Comparison of ENCODE assay signal across 2 cellular contexts in genomic region chrX:31851761-31852160, GRCh38.
TF ChIP-seq lines count a peak whose summit lies in the region.

No MANE protein-coding gene starts in this region.

TF ChIP-seq in HEK293, 187 proteins besides CTCF, POLR2A, EP300 and RAD21:
- peak; percentile 83 for TF ChIP-seq ZNF623 (tag by site-specific recombination; IDR thresholded peaks at IDR 0.05)
- TF ChIP-seq ZNF214 (tag by site-specific recombination; IDR thresholded peaks at IDR 0.05; ENCODE audit: borderline replicate concordance) = no peak

TF ChIP-seq in K562, 482 proteins besides CTCF, POLR2A, EP300 and RAD21:
- TF ChIP-seq ZNF830 (CRISPR knock-in tag; IDR thresholded peaks at IDR 0.05) (no peak), RBM25 (IDR thresholded peaks at IDR 0.05; ENCODE audit: low read depth, low read length, severe bottlenecking) (peak; percentile 55), BCOR (IDR thresholded peaks at IDR 0.05) (0 out of 2 replicates have a peak, but pooled peaks have one; percentile 18)
